12 cellular contexts compared by ENCODE assay signal in genomic region chr10:29619273-29619672, GRCh38. TPM values are rescaled to one million over a fixed set of nuclear protein-coding genes. Genes with fewer than 3 reads are reported as not detected.
DNase-seq lines count a peak whose midpoint lies in the region; ATAC-seq and TF ChIP-seq lines count a peak whose summit lies in the region.
"Had no signal": no experiment of that assay in that cellular context is flagged by ENCODE, and none has a peak within 500 bp of the region (broad histone marks: within the 10 kb centered on the region; RNA-seq: fewer than 3 reads in every experiment).

No MANE protein-coding gene starts in this region.

- in situ Hi-C loops in Panc1 (cut with HindIII; ENCODE audit: low pct_unique_long_range_greater_than_20kb, low sequenced_read_pairs) = no loop called here

- no peaks in the 10 kb centered on the region for H3K27me3 ChIP-seq in Panc1 (ENCODE audit: control insufficient read depth, insufficient read depth, low read length)

- H3K27me3 Mint-ChIP-seq in osteocyte (ENCODE audit: unreplicated experiment) = no peaks in the 10 kb centered on the region

- H3K4me3 ChIP-seq in Panc1 (ENCODE audit: low read depth in 2 of 2, low read length in 2 of 2) = peak overlapping the region; percentile 2 to 37; a peak in 3 of 4 replicates
- no peak overlapping the region for H3K4me3 ChIP-seq in fibroblast of villous mesenchyme (ENCODE audit: low read depth, low read length)
- no peak overlapping the region for H3K4me3 ChIP-seq in OCI-LY7 (ENCODE audit: low read depth, low read length, poor library complexity, severe bottlenecking)

- no peaks in the 10 kb centered on the region for H3K9me2 ChIP-seq in OCI-LY7 (ENCODE audit: insufficient read depth, low read length)

- no peaks in the 10 kb centered on the region for H3K79me2 ChIP-seq in OCI-LY7 (ENCODE audit: insufficient read depth, low read depth, low read length)

- intact Hi-C loops in Panc1 (cut with micrococcal nuclease; ENCODE audit: unreplicated experiment) (no loop called here), OCI-LY7 (cut with micrococcal nuclease; ENCODE audit: unreplicated experiment) (no loop called here)

- ATAC-seq in Panc1 (peak; percentile 58), HG03039 (IDR thresholded peaks at IDR 0.05; ENCODE audit: unreplicated experiment) (no peak), GM18861 (IDR thresholded peaks at IDR 0.05; ENCODE audit: unreplicated experiment) (no peak), GM21619 (IDR thresholded peaks at IDR 0.05; ENCODE audit: unreplicated experiment) (no peak)

- BruUV-seq in Panc1 (replicated peaks; lab: Mats Ljungman, UMichigan) (no TSS peak), OCI-LY7 (replicated peaks; lab: Mats Ljungman, UMichigan) (no TSS peak)

- peaks cover 11% of the 10 kb centered on the region for H3K36me3 Mint-ChIP-seq in osteocyte (ENCODE audit: unreplicated experiment)

- H3K4me1 Mint-ChIP-seq in osteocyte (ENCODE audit: unreplicated experiment) = peaks cover 56% of the 10 kb centered on the region

- CTCF ChIA-PET in Panc1 (lab: Charles Lee) (interaction anchor here (0.5 to 0.9 kb wide), 2 partner anchors 20 to 28 kb away, joined by 3 to 9 read pairs; no protein-coding TSS in a partner anchor), OCI-LY7 (lab: Charles Lee; ENCODE audit: unreplicated experiment) (interaction anchor here (0.5 kb wide), 1 partner anchor 402 kb away, joined by 6 read pairs; no protein-coding TSS in a partner anchor)

- H3K9me3 Mint-ChIP-seq in osteocyte (ENCODE audit: unreplicated experiment) = no peaks in the 10 kb centered on the region
- H3K9me3 Mint-ChIP-seq: T-helper 1 cell treated with Interleukin-12 subunit alpha and Interleukin-12 subunit beta and Interleukin-4 antibody, amounts not matched to agents 30 μg/mL and 1 μg/mL, for 36 hours had no signal

- POLR2A ChIA-PET in Panc1 (lab: Charles Lee) (no interaction called here), OCI-LY7 (lab: Charles Lee) (no interaction called here)

- peak overlapping the region; percentile 58 for H3K27ac Mint-ChIP-seq in osteocyte (ENCODE audit: unreplicated experiment)
- H3K27ac Mint-ChIP-seq: T-helper 1 cell treated with Interleukin-12 subunit alpha and Interleukin-12 subunit beta and Interleukin-4 antibody, amounts not matched to agents 30 μg/mL and 1 μg/mL, for 36 hours had no signal

- H3K4me2 ChIP-seq in OCI-LY7 (ENCODE audit: low read length) = no peak overlapping the region

- H3K27ac ChIP-seq in Panc1 (ENCODE audit: low read length) (peak overlapping the region; percentile 82), OCI-LY7 (ENCODE audit: low read depth, low read length, poor library complexity, severe bottlenecking) (no peak overlapping the region)

- no peaks in the 10 kb centered on the region for H4K20me1 ChIP-seq in OCI-LY7 (ENCODE audit: insufficient read depth, low read length)

- H3K4me3 Mint-ChIP-seq in osteocyte (ENCODE audit: unreplicated experiment) = peak overlapping the region; percentile 42
- H3K4me3 Mint-ChIP-seq: T-helper 1 cell treated with Interleukin-12 subunit alpha and Interleukin-12 subunit beta and Interleukin-4 antibody, amounts not matched to agents 30 μg/mL and 1 μg/mL, for 36 hours had no signal

- TF ChIP-seq CTCF in Panc1 (IDR thresholded peaks at IDR 0.05) = no peak
- TF ChIP-seq CTCF in fibroblast of villous mesenchyme (IDR thresholded peaks at IDR 0.05; ENCODE audit: insufficient read depth, low read depth, low read length) = no peak
- TF ChIP-seq CTCF in osteocyte (IDR thresholded peaks at IDR 0.05) = no peak
- no peak for TF ChIP-seq CTCF in OCI-LY7 (conservative IDR thresholded peaks at IDR 0.05; ENCODE audit: low read length)

- H3K4me1 ChIP-seq in Panc1 (ENCODE audit: control insufficient read depth, insufficient read depth, low read length) (peaks cover 50% of the 10 kb centered on the region), OCI-LY7 (ENCODE audit: insufficient read depth, low read length, poor library complexity, severe bottlenecking) (no peaks in the 10 kb centered on the region)

- H3K9me3 ChIP-seq in Panc1 (ENCODE audit: control insufficient read depth, insufficient read depth, low read depth, low read length) (no peaks in the 10 kb centered on the region), OCI-LY7 (ENCODE audit: low read length) (no peaks in the 10 kb centered on the region)

- DNase-seq in COLO829 (ENCODE audit: low spot score) (peak; percentile 35), Panc1 (ENCODE audit: low read depth, low spot score) (no peak), fibroblast of villous mesenchyme (ENCODE audit: low read depth) (peak; percentile 97), osteocyte (ENCODE audit: extremely low spot score, unreplicated experiment) (no peak), OCI-LY7 (ENCODE audit: low spot score) (no peak)
- DNase-seq: activated naive CD4-positive, alpha-beta T cell treated with Interleukin-2 at 50 U/mL for 16 hours; NCI-H1105 treated with DMSO at 0.1 percent for 48 hours; substantia nigra had no signal

- H3K36me3 ChIP-seq in Panc1 (ENCODE audit: control insufficient read depth, insufficient read depth, low read length) (no peaks in the 10 kb centered on the region), OCI-LY7 (ENCODE audit: insufficient read depth, low read length) (no peaks in the 10 kb centered on the region)

- H2AFZ ChIP-seq in OCI-LY7 (ENCODE audit: low read length) = no peak overlapping the region

RNA-seq across cellular contexts. Expression of gene SVIL, which starts 15.5 kb away (rescaled TPM):
- total RNA-seq in Panc1 (2021; ENCODE audit: unreplicated experiment) (72.8 TPM), fibroblast of villous mesenchyme (7.8 and 11.9 TPM in 2 replicates), osteocyte (257 and 258 TPM in 2 replicates), OCI-LY7 (2022) (0.68 and 1.5 TPM in 2 replicates)
- 64.8 TPM for polyA plus RNA-seq in Panc1 (2012; ENCODE audit: insufficient read length)
- total RNA-seq in OCI-LY7 (2014; rRNA removed; shearing (Covaris generic)) = 0.47 and 0.67 TPM in 2 replicates

Comparison
In these comparisons a context has a peak if more than half of its experiments do, and no peak if none do; other contexts are left out.
1. DNase-seq: peak in COLO829 (single experiment) and fibroblast of villous mesenchyme (single experiment); none in Panc1 (single experiment), osteocyte (single experiment) and OCI-LY7 (single experiment).
2. H3K4me3 ChIP-seq: peak in Panc1 (2 of 2); none in fibroblast of villous mesenchyme (single experiment) and OCI-LY7 (single experiment).